Comparison of ENCODE assay signal across 8 cellular contexts in genomic region chr4:26985836-26986235, GRCh38.
A peak's percentile ranks its signal among the peaks of the same experiment; 100 is the strongest.
DNase-seq lines count a peak whose midpoint lies in the region; ATAC-seq and TF ChIP-seq lines count a peak whose summit lies in the region.

No MANE protein-coding gene starts in this region.

- H3K9me3 Mint-ChIP-seq in activated naive CD4-positive, alpha-beta T cell treated with anti-CD3 and anti-CD28 coated beads, Interleukin-2, amount 10 ng/mL, durations not matched to agents 7 days and 5 days, result peaks cover 5% of the 10 kb centered on the region

- peak overlapping the region; percentile 18 for H3K4me3 Mint-ChIP-seq in activated naive CD4-positive, alpha-beta T cell treated with anti-CD3 and anti-CD28 coated beads, Interleukin-2, amount 10 ng/mL, durations not matched to agents 7 days and 5 days

- CTCF ChIA-PET in activated naive CD4-positive, alpha-beta T cell treated with anti-CD3 and anti-CD28 coated beads, Interleukin-2, amount 10 ng/mL, durations not matched to agents 7 days and 5 days (lab: Charles Lee), result interaction anchor here (1.3 to 1.8 kb wide), 2 partner anchors 11 to 15 kb away, joined by 4 to 5 read pairs; no protein-coding TSS in a partner anchor

- no peaks in the 10 kb centered on the region for H3K9me3 ChIP-seq in right atrium auricular region

- no peaks in the 10 kb centered on the region for H3K27me3 ChIP-seq in right atrium auricular region

- DNase-seq in GM10266 (ENCODE audit: extremely low spot score) (peak; percentile 21), coronary artery (ENCODE audit: low spot score) (no peak), right atrium auricular region (ENCODE audit: low spot score) (no peak), NCI-H2107 treated with DMSO at 0.1 percent for 48 hours (lab: John Stamatoyannopoulos, UW; ENCODE audit: unreplicated experiment) (no peak), NCI-H146 (lab: John Stamatoyannopoulos, UW) (no peak)
- peak; percentile 63 for DNase-seq in activated naive CD4-positive, alpha-beta T cell treated with anti-CD3 and anti-CD28 coated beads, Interleukin-2, amount 10 ng/mL, durations not matched to agents 7 days and 5 days

- peaks cover 38% of the 10 kb centered on the region for H3K4me1 Mint-ChIP-seq in activated naive CD4-positive, alpha-beta T cell treated with anti-CD3 and anti-CD28 coated beads, Interleukin-2, amount 10 ng/mL, durations not matched to agents 7 days and 5 days

- no peak overlapping the region for H3K4me3 ChIP-seq in coronary artery
- H3K4me3 ChIP-seq in right atrium auricular region, result no peak overlapping the region

- H3K36me3 ChIP-seq in right atrium auricular region, result no peaks in the 10 kb centered on the region

- ATAC-seq in GM21360 (IDR thresholded peaks at IDR 0.05; ENCODE audit: unreplicated experiment), result peak; percentile 88
- ATAC-seq in HG03460 (IDR thresholded peaks at IDR 0.05; ENCODE audit: unreplicated experiment), result peak; percentile 88

- H3K27me3 Mint-ChIP-seq in activated naive CD4-positive, alpha-beta T cell treated with anti-CD3 and anti-CD28 coated beads, Interleukin-2, amount 10 ng/mL, durations not matched to agents 7 days and 5 days, result no peaks in the 10 kb centered on the region

- H3K27ac ChIP-seq in coronary artery, result no peak overlapping the region
- H3K27ac ChIP-seq in right atrium auricular region, result no peak overlapping the region

- peaks cover 31% of the 10 kb centered on the region for H3K36me3 Mint-ChIP-seq in activated naive CD4-positive, alpha-beta T cell treated with anti-CD3 and anti-CD28 coated beads, Interleukin-2, amount 10 ng/mL, durations not matched to agents 7 days and 5 days

- peaks cover 0 to 8% of the 10 kb centered on the region in 2 donors for H3K4me1 ChIP-seq in right atrium auricular region

- H3K27ac Mint-ChIP-seq in activated naive CD4-positive, alpha-beta T cell treated with anti-CD3 and anti-CD28 coated beads, Interleukin-2, amount 10 ng/mL, durations not matched to agents 7 days and 5 days, result peak overlapping the region; percentile 33

- TF ChIP-seq CTCF in GM10266 (IDR thresholded peaks at IDR 0.05; ENCODE audit: control insufficient read depth, insufficient read depth, low read depth, missing control alignments) (no peak), coronary artery (IDR thresholded peaks at IDR 0.05) (no peak), right atrium auricular region (IDR thresholded peaks at IDR 0.05) (no peak)

Comparison
In these comparisons a context has a peak if more than half of its experiments do, and no peak if none do; other contexts are left out.
1. DNase-seq: peak in GM10266 (single experiment) and activated naive CD4-positive, alpha-beta T cell treated with anti-CD3 and anti-CD28 coated beads, Interleukin-2, amount 10 ng/mL, durations not matched to agents 7 days and 5 days (single experiment); none in coronary artery (single experiment), right atrium auricular region (single experiment), NCI-H2107 treated with DMSO at 0.1 percent for 48 hours (single experiment) and NCI-H146 (single experiment).